9 cellular contexts compared by ENCODE assay signal in genomic region chr6:18242062-18242851, GRCh38. TPM values are rescaled to one million over a fixed set of nuclear protein-coding genes. Genes with fewer than 3 reads are reported as not detected.
DNase-seq lines count a peak whose midpoint lies in the region; ATAC-seq, FAIRE-seq and TF ChIP-seq lines count a peak whose summit lies in the region.
"Had no signal": no experiment of that assay in that cellular context is flagged by ENCODE, and none has a peak within 500 bp of the region (broad histone marks: within the 10 kb centered on the region; RNA-seq: fewer than 3 reads in every experiment).

No MANE protein-coding gene starts in this region.

- peaks cover 10% of the 10 kb centered on the region for H3K79me2 ChIP-seq in HepG2 (ENCODE audit: insufficient read depth, low read length)

- H3K36me3 Mint-ChIP-seq in CD4-positive, alpha-beta memory T cell = peaks cover 61 to 81% of the 10 kb centered on the region in 2 donors

- peak; percentile 47 for ATAC-seq in HepG2
- no peak for ATAC-seq in upper lobe of right lung

- H3K4me1 ChIP-seq in CD4-positive, alpha-beta memory T cell (ENCODE audit: insufficient read depth, low read length) = peaks cover 28% of the 10 kb centered on the region
- H3K4me1 ChIP-seq in HepG2 (ENCODE audit: insufficient read depth, low read length) (peaks cover 27% of the 10 kb centered on the region), stomach (no peaks in the 10 kb centered on the region), upper lobe of right lung (no peaks in the 10 kb centered on the region)

- WGBS in HepG2 (ENCODE audit: low lambda C conversion rate) = 95% methylated on average over 11 of the region's 11 CpGs
- WGBS in stomach, 5 donors = 84 to 96% (median 92%) methylated on average over 11 of the region's 11 CpGs

- H3K4me1 Mint-ChIP-seq in CD4-positive, alpha-beta memory T cell = peaks cover 38 to 57% (median 45%) of the 10 kb centered on the region in 4 donors

- TF ChIP-seq CTCF in astrocyte of the cerebellum (IDR thresholded peaks at IDR 0.05; ENCODE audit: low read depth, low read length, missing control alignments) = no peak
- TF ChIP-seq CTCF in HepG2 (CRISPR knock-in tag; IDR thresholded peaks at IDR 0.05) = no peak
- TF ChIP-seq CTCF in stomach (IDR thresholded peaks at IDR 0.05) = no peak
- no peak for TF ChIP-seq CTCF in upper lobe of right lung (IDR thresholded peaks at IDR 0.05)

- H3K4me3 Mint-ChIP-seq in CD4-positive, alpha-beta memory T cell = peak overlapping the region in 4 of 8 donors; percentile 13 to 69 (median 41)

- FAIRE-seq in HepG2 (lab: Jason Lieb, UNC) = no peak
- FAIRE-seq: GM12892 had no signal

- H3K4me2 ChIP-seq in HepG2 (ENCODE audit: low read depth, low read length) = no peak overlapping the region

- H3K27ac Mint-ChIP-seq in CD4-positive, alpha-beta memory T cell = peak overlapping the region; percentile 19 to 90 (median 88)

- no peak overlapping the region for H3K9ac ChIP-seq in HepG2 (ENCODE audit: insufficient read depth, low read depth, low read length)

- H3K36me3 ChIP-seq in CD4-positive, alpha-beta memory T cell (ENCODE audit: insufficient read depth, low read length) = peaks cover 17% of the 10 kb centered on the region
- H3K36me3 ChIP-seq in HepG2 (replicated peaks in 1 of 2; ENCODE audit: control insufficient read depth in 1 of 2, insufficient read depth in 2 of 2, low read length in 2 of 2) (peaks cover 17 to 76% of the 10 kb centered on the region in 2 experiments), stomach (peaks cover 10 to 79% (median 57%) of the 10 kb centered on the region in 4 donors), upper lobe of right lung (peaks cover 50% of the 10 kb centered on the region)

- no peak overlapping the region for H3K4me3 ChIP-seq in CD4-positive, alpha-beta memory T cell (ENCODE audit: low read length in 2 of 2)
- H3K4me3 ChIP-seq in astrocyte of the cerebellum (ENCODE audit: low read depth, low read length) (no peak overlapping the region), HepG2 (replicated peaks in 1 of 3; ENCODE audit: insufficient read depth in 1 of 3, low read depth in 2 of 3, low read length in 3 of 3) (no peak overlapping the region), stomach (no peak overlapping the region), upper lobe of right lung (no peak overlapping the region)

- no peaks in the 10 kb centered on the region for H3K27me3 ChIP-seq in CD4-positive, alpha-beta memory T cell (ENCODE audit: insufficient read depth, low read length)
- H3K27me3 ChIP-seq in HepG2 (ENCODE audit: control insufficient read depth in 1 of 2, insufficient read depth in 2 of 2, low read length in 2 of 2) (no peaks in the 10 kb centered on the region), stomach (no peaks in the 10 kb centered on the region), upper lobe of right lung (no peaks in the 10 kb centered on the region)

- no peak for TF ChIP-seq POLR2A in HepG2 (IDR thresholded peaks at IDR 0.05; ENCODE audit: insufficient read depth in 1 of 2, low read depth in 2 of 2, low read length in 2 of 2)
- TF ChIP-seq POLR2A in stomach (IDR thresholded peaks at IDR 0.05) = no peak

- intact Hi-C loops in CD4-positive, alpha-beta memory T cell (cut with micrococcal nuclease) = loop anchor here (2.0 kb wide), 1 partner anchor 21 kb away; no protein-coding TSS in a partner anchor
- intact Hi-C loops in HepG2 (cut with micrococcal nuclease; ENCODE audit: unreplicated experiment) (no loop called here), stomach (cut with DNase I; ENCODE audit: low total_unique reads) (no loop called here), upper lobe of right lung (cut with DNase I) (no loop called here)

- in situ Hi-C loops in astrocyte of the cerebellum (cut with HindIII; ENCODE audit: low sequenced_read_pairs) = no loop called here
- in situ Hi-C loops in HepG2 (cut with HindIII; ENCODE audit: extremely low pct_ligation_motif_present, low pct_unique_long_range_greater_than_20kb) = no loop called here

- CTCF ChIA-PET in CD4-positive, alpha-beta memory T cell (lab: Charles Lee; ENCODE audit: partially characterized antibody) = interaction anchor here (0.7 to 1.0 kb wide), 2 partner anchors 11 to 13 kb away, joined by 3 to 4 read pairs; no protein-coding TSS in a partner anchor
- CTCF ChIA-PET in HepG2 (lab: Yijun Ruan, JAX; ENCODE audit: low intra/inter-chr PET ratio, low total read pairs) = no interaction called here

- TF ChIP-seq EP300 in HepG2 (IDR thresholded peaks at IDR 0.05; ENCODE audit: low read depth in 2 of 2, low read length in 2 of 2) (peak in 1 of 2 experiments; percentile 23; a peak in 1 of 4 replicates), HepG2 (CRISPR knock-in tag; IDR thresholded peaks at IDR 0.05; ENCODE audit: borderline replicate concordance) (no peak), stomach (IDR thresholded peaks at IDR 0.05) (no peak)

- H2AFZ ChIP-seq in HepG2 (ENCODE audit: low read length) = no peak overlapping the region

- no TSS peak for BruUV-seq in HepG2 (replicated peaks; lab: Mats Ljungman, UMichigan)

- H3K27ac ChIP-seq in CD4-positive, alpha-beta memory T cell (ENCODE audit: low read depth, low read length) = no peak overlapping the region
- peak overlapping the region; percentile 7 for H3K27ac ChIP-seq in HepG2 (ENCODE audit: extremely low read length, insufficient read depth, low read length)
- no peak overlapping the region for H3K27ac ChIP-seq in stomach
- no peak overlapping the region for H3K27ac ChIP-seq in upper lobe of right lung

- no peaks in the 10 kb centered on the region for H3K9me3 ChIP-seq in CD4-positive, alpha-beta memory T cell (ENCODE audit: control insufficient read depth in 1 of 2, low read length in 2 of 2)
- H3K9me3 ChIP-seq in HepG2 (ENCODE audit: low read length) (no peaks in the 10 kb centered on the region), stomach (no peaks in the 10 kb centered on the region), upper lobe of right lung (no peaks in the 10 kb centered on the region)

- no peak for TF ChIP-seq RAD21 in HepG2 (CRISPR knock-in tag; IDR thresholded peaks at IDR 0.05)

- no peaks in the 10 kb centered on the region for H3K27me3 Mint-ChIP-seq in CD4-positive, alpha-beta memory T cell

- peaks cover 0 to 4% (median 0%) of the 10 kb centered on the region in 8 donors for H3K9me3 Mint-ChIP-seq in CD4-positive, alpha-beta memory T cell

- no peaks in the 10 kb centered on the region for H4K20me1 ChIP-seq in HepG2 (ENCODE audit: insufficient read depth, low read length)

- POLR2A ChIA-PET in CD4-positive, alpha-beta memory T cell (lab: Charles Lee; ENCODE audit: partially characterized antibody) = interaction anchor here (1.0 to 1.8 kb wide), 4 partner anchors 19 to 87 kb away, joined by 3 to 5 read pairs (median 5); partner anchors contain the start of genes DEK, KDM1B and TPMT
- POLR2A ChIA-PET in HepG2 (lab: Yijun Ruan, JAX) = interaction anchor here (1.1 kb wide), 1 partner anchor 22 kb away, joined by 3 read pairs; the partner anchor contains the start of gene DEK

- DNase-seq in CD4-positive, alpha-beta memory T cell = no peak
- DNase-seq in LoVo (ENCODE audit: low spot score) = peak; percentile 82
- peak; percentile 34 for DNase-seq in astrocyte of the cerebellum (ENCODE audit: low read depth)
- DNase-seq in HepG2 (ENCODE audit: low spot score) = peak; percentile 62
- no peak for DNase-seq in cerebellar cortex (ENCODE audit: low spot score)
- DNase-seq in stomach = no peak
- no peak for DNase-seq in upper lobe of right lung
- no peak for DNase-seq in stimulated activated CD4-positive, alpha-beta T cell treated with anti-CD3 and anti-CD28 coated beads, Interleukin-4, amount 100 ng/mL, for 1 hour

TF ChIP-seq in HepG2, 621 proteins besides CTCF, POLR2A, EP300 and RAD21 (continues in another document):
- TF ChIP-seq ZNF614 (CRISPR knock-in tag; IDR thresholded peaks at IDR 0.05; ENCODE audit: borderline replicate concordance) = no peak
- no peak for TF ChIP-seq ZBTB26 (CRISPR knock-in tag; IDR thresholded peaks at IDR 0.05; ENCODE audit: borderline replicate concordance)

RNA-seq across cellular contexts. Expression of gene DEK, which starts 22.1 kb away (rescaled TPM):
- 100 to 1,000 TPM; 128 to 131 TPM for total RNA-seq in CD4-positive, alpha-beta memory T cell
- polyA plus RNA-seq in CD4-positive, alpha-beta memory T cell = 10 to 100 TPM; 56.4 to 91.4 TPM
- total RNA-seq in HepG2 (2016; rRNA removed; fragmentation: Illumina TruSeq; extraction: Trizol) (276 and 337 TPM in 2 replicates), stomach (100 to 1,000 TPM; 109 to 189 (median 146) TPM), upper lobe of right lung (64.9 TPM)
- total RNA-seq in HepG2 (2016; cell fraction: cytosol; rRNA removed; fragmentation: Illumina TruSeq; extraction: Trizol; ENCODE audit: low read depth) = 68.9 and 76.9 TPM in 2 replicates
- 276 and 351 TPM in 2 replicates for total RNA-seq in HepG2 (2016; cell fraction: insoluble cytoplasmic fraction; rRNA removed; fragmentation: Illumina TruSeq; extraction: Trizol)
- total RNA-seq in HepG2 (2016; cell fraction: membrane; rRNA removed; fragmentation: Illumina TruSeq; extraction: Trizol) = 124 and 136 TPM in 2 replicates
- 126 and 142 TPM in 2 replicates for total RNA-seq in HepG2 (2016; cell fraction: nucleus; rRNA removed; fragmentation: Illumina TruSeq; extraction: Trizol)
- polyA plus RNA-seq in HepG2 (2011; rRNA removed) (31.1 and 53.2 TPM in 2 replicates), stomach (10 to 100 TPM; 35.4 to 59.6 (median 48.4) TPM)
- polyA plus RNA-seq in HepG2 (2011; cell fraction: cytosol; rRNA removed) = 20.2 and 27.2 TPM in 2 replicates
- polyA plus RNA-seq in HepG2 (2011; cell fraction: nucleus; rRNA removed) = 13.2 and 13.8 TPM in 2 replicates
- polyA plus RNA-seq in HepG2 (2012) = 72.9 and 102 TPM in 2 replicates
- 25.0 and 25.1 TPM in 2 replicates for polyA plus RNA-seq in HepG2 (2016; cell fraction: cytosol; fragmentation: Illumina TruSeq; extraction: Trizol; ENCODE audit: low read depth)
- 324 and 341 TPM in 2 replicates for polyA plus RNA-seq in HepG2 (2016; cell fraction: insoluble cytoplasmic fraction; fragmentation: Illumina TruSeq; extraction: Trizol; ENCODE audit: low read depth)
- 76.9 and 85.9 TPM in 2 replicates for polyA plus RNA-seq in HepG2 (2016; cell fraction: membrane; fragmentation: Illumina TruSeq; extraction: Trizol; ENCODE audit: low read depth)
- polyA plus RNA-seq in HepG2 (2016; cell fraction: nucleus; fragmentation: Illumina TruSeq; extraction: Trizol; ENCODE audit: insufficient read depth, low read depth) = 161 and 166 TPM in 2 replicates
- 11.9 and 13.7 TPM in 2 replicates for polyA minus RNA-seq in HepG2 (2011; rRNA and poly(A)+ RNA removed; ENCODE audit: low replicate concordance)
- 47.9 and 59.4 TPM in 2 replicates for polyA minus RNA-seq in HepG2 (2011; cell fraction: cytosol; rRNA and poly(A)+ RNA removed)
- 43.8 and 51.2 TPM in 2 replicates for polyA minus RNA-seq in HepG2 (2011; cell fraction: nucleus; rRNA and poly(A)+ RNA removed)

Comparison
In these comparisons a context has a peak if more than half of its experiments do, and no peak if none do; other contexts are left out.
1. DNase-seq: peak in LoVo (single experiment), astrocyte of the cerebellum (single experiment) and HepG2 (single experiment); none in CD4-positive, alpha-beta memory T cell (0 of 5), cerebellar cortex (single experiment), stomach (single experiment), upper lobe of right lung (single experiment) and stimulated activated CD4-positive, alpha-beta T cell treated with anti-CD3 and anti-CD28 coated beads, Interleukin-4, amount 100 ng/mL, for 1 hour (single experiment).